ENCODE assay signal across 16 cellular contexts in genomic region chr7:1907751-1908365, GRCh38.
DNase-seq lines count a peak whose midpoint lies in the region; ATAC-seq and TF ChIP-seq lines count a peak whose summit lies in the region.
"Had no signal": no experiment of that assay in that cellular context is flagged by ENCODE, and none has a peak within 500 bp of the region (broad histone marks: within the 10 kb centered on the region; RNA-seq: fewer than 3 reads in every experiment).

No MANE protein-coding gene starts in this region.

- no peak for DNase-seq in activated T-cell treated with anti-CD3 and anti-CD28 coated beads, Interleukin-2, amount 50 U/mL, for 24 hours
- DNase-seq in activated T-cell treated with anti-CD3 and anti-CD28 coated beads, Interleukin-2, amount 50 U/mL, for 72 hours, result no peak
- DNase-seq in CD14-positive monocyte (ENCODE audit: low spot score) (no peak), lower lobe of right lung (peak; percentile 35), progenitor cell of endocrine pancreas (ENCODE audit: low spot score, unreplicated experiment) (no peak), DMS53 treated with DMSO at 0.1 percent for 48 hours (lab: John Stamatoyannopoulos, UW; ENCODE audit: unreplicated experiment) (no peak), NCI-H526 treated with DMSO at 0.1 percent for 48 hours (lab: John Stamatoyannopoulos, UW) (no peak)
- no peak for DNase-seq in naive thymus-derived CD4-positive, alpha-beta T cell
- DNase-seq: CD8-positive, alpha-beta memory T cell; DMS 273 treated with DMSO at 0.1 percent for 48 hours; DMS53; HCEC 1CT had no signal

- peaks cover 9% of the 10 kb centered on the region for H3K4me1 Mint-ChIP-seq in activated T-cell treated with anti-CD3 and anti-CD28 coated beads, Interleukin-2, amount 50 U/mL, for 24 hours (ENCODE audit: low read depth)
- peaks cover under 1% of the 10 kb centered on the region for H3K4me1 Mint-ChIP-seq in activated T-cell treated with anti-CD3 and anti-CD28 coated beads, Interleukin-2, amount 50 U/mL, for 72 hours (ENCODE audit: low read depth)
- no peaks in the 10 kb centered on the region for H3K4me1 Mint-ChIP-seq in CD14-positive monocyte
- H3K4me1 Mint-ChIP-seq in progenitor cell of endocrine pancreas (ENCODE audit: low read depth), result no peaks in the 10 kb centered on the region
- H3K4me1 Mint-ChIP-seq in naive thymus-derived CD4-positive, alpha-beta T cell, result peaks cover 0 to 24% (median 6%) of the 10 kb centered on the region in 7 donors

- TF ChIP-seq CTCF in CD14-positive monocyte (IDR thresholded peaks at IDR 0.05) (no peak), lower lobe of right lung (IDR thresholded peaks at IDR 0.05) (no peak), progenitor cell of endocrine pancreas (IDR thresholded peaks at IDR 0.05; ENCODE audit: unreplicated experiment) (no peak)

- H3K36me3 Mint-ChIP-seq in activated T-cell treated with anti-CD3 and anti-CD28 coated beads, Interleukin-2, amount 50 U/mL, for 24 hours (ENCODE audit: low read depth), result peaks cover 16% of the 10 kb centered on the region
- no peaks in the 10 kb centered on the region for H3K36me3 Mint-ChIP-seq in activated T-cell treated with anti-CD3 and anti-CD28 coated beads, Interleukin-2, amount 50 U/mL, for 72 hours (ENCODE audit: insufficient read depth in 2 of 2)
- H3K36me3 Mint-ChIP-seq in CD14-positive monocyte (peaks cover 18% of the 10 kb centered on the region in 2 donors), progenitor cell of endocrine pancreas (ENCODE audit: insufficient read depth) (no peaks in the 10 kb centered on the region)
- peaks cover 0 to 4% (median 0%) of the 10 kb centered on the region in 5 donors for H3K36me3 Mint-ChIP-seq in naive thymus-derived CD4-positive, alpha-beta T cell

- no peak for ATAC-seq in activated T-cell treated with anti-CD3 and anti-CD28 coated beads, Interleukin-2, amount 50 U/mL, for 72 hours (replicated peaks in 1 of 2)
- ATAC-seq in lower lobe of right lung, result peak in 1 of 2 donors; percentile 15
- no peak for ATAC-seq in naive thymus-derived CD4-positive, alpha-beta T cell
- ATAC-seq: A549, GM23338 had no signal

- intact Hi-C loops in CD14-positive monocyte (cut with micrococcal nuclease) (no loop called here), lower lobe of right lung (cut with DNase I) (no loop called here)
- intact Hi-C loops in naive thymus-derived CD4-positive, alpha-beta T cell (cut with micrococcal nuclease), result no loop called here

- no peaks in the 10 kb centered on the region for H3K36me3 ChIP-seq in lower lobe of right lung
- peaks cover 0 to 50% (median 0%) of the 10 kb centered on the region in 3 experiments for H3K36me3 ChIP-seq in naive thymus-derived CD4-positive, alpha-beta T cell (ENCODE audit: control insufficient read depth in 2 of 3, insufficient read depth in 3 of 3, low read length in 3 of 3)

- no peaks in the 10 kb centered on the region for H3K9me3 ChIP-seq in lower lobe of right lung
- H3K9me3 ChIP-seq in naive thymus-derived CD4-positive, alpha-beta T cell (ENCODE audit: control insufficient read depth in 2 of 3, low read length in 3 of 3), result no peaks in the 10 kb centered on the region
- H3K9me3 ChIP-seq: A549, BLaER1 had no signal

- no peak overlapping the region for H3K4me3 Mint-ChIP-seq in activated T-cell treated with anti-CD3 and anti-CD28 coated beads, Interleukin-2, amount 50 U/mL, for 24 hours
- H3K4me3 Mint-ChIP-seq in activated T-cell treated with anti-CD3 and anti-CD28 coated beads, Interleukin-2, amount 50 U/mL, for 72 hours, result no peak overlapping the region
- no peak overlapping the region for H3K4me3 Mint-ChIP-seq in CD14-positive monocyte
- no peak overlapping the region for H3K4me3 Mint-ChIP-seq in progenitor cell of endocrine pancreas (ENCODE audit: low read depth)
- H3K4me3 Mint-ChIP-seq in naive thymus-derived CD4-positive, alpha-beta T cell, result no peak overlapping the region
- H3K4me3 Mint-ChIP-seq: GM23338 had no signal

- POLR2A ChIA-PET in naive thymus-derived CD4-positive, alpha-beta T cell (lab: Charles Lee), result no interaction called here

- CTCF ChIA-PET in naive thymus-derived CD4-positive, alpha-beta T cell (lab: Charles Lee), result no interaction called here

- no peak overlapping the region for H3K4me3 ChIP-seq in lower lobe of right lung
- H3K4me3 ChIP-seq in naive thymus-derived CD4-positive, alpha-beta T cell (ENCODE audit: low read length), result no peak overlapping the region
- H3K4me3 ChIP-seq: A549, BLaER1, GM23338 had no signal

- H3K27me3 ChIP-seq in lower lobe of right lung (ENCODE audit: low read depth), result no peaks in the 10 kb centered on the region
- no peaks in the 10 kb centered on the region for H3K27me3 ChIP-seq in naive thymus-derived CD4-positive, alpha-beta T cell (ENCODE audit: control insufficient read depth in 2 of 2, insufficient read depth in 2 of 2, low read length in 2 of 2)
- H3K27me3 ChIP-seq: BLaER1 had no signal

- H3K27me3 Mint-ChIP-seq in activated T-cell treated with anti-CD3 and anti-CD28 coated beads, Interleukin-2, amount 50 U/mL, for 24 hours, result no peaks in the 10 kb centered on the region
- H3K27me3 Mint-ChIP-seq in activated T-cell treated with anti-CD3 and anti-CD28 coated beads, Interleukin-2, amount 50 U/mL, for 72 hours (ENCODE audit: low read depth), result no peaks in the 10 kb centered on the region
- H3K27me3 Mint-ChIP-seq in CD14-positive monocyte (ENCODE audit: low read depth in 3 of 3) (no peaks in the 10 kb centered on the region), progenitor cell of endocrine pancreas (no peaks in the 10 kb centered on the region)
- no peaks in the 10 kb centered on the region for H3K27me3 Mint-ChIP-seq in naive thymus-derived CD4-positive, alpha-beta T cell
- H3K27me3 Mint-ChIP-seq: CD8-positive, alpha-beta memory T cell had no signal

- peak overlapping the region; percentile 14 for H3K27ac Mint-ChIP-seq in activated T-cell treated with anti-CD3 and anti-CD28 coated beads, Interleukin-2, amount 50 U/mL, for 24 hours
- no peak overlapping the region for H3K27ac Mint-ChIP-seq in activated T-cell treated with anti-CD3 and anti-CD28 coated beads, Interleukin-2, amount 50 U/mL, for 72 hours
- peak overlapping the region in 4 of 7 donors; percentile 26 to 80 (median 59) for H3K27ac Mint-ChIP-seq in CD14-positive monocyte
- H3K27ac Mint-ChIP-seq in progenitor cell of endocrine pancreas, result peak overlapping the region; percentile 76
- peak overlapping the region in 2 of 9 donors; percentile 45 to 74 for H3K27ac Mint-ChIP-seq in naive thymus-derived CD4-positive, alpha-beta T cell
- H3K27ac Mint-ChIP-seq: GM23338 had no signal

- H3K9me3 Mint-ChIP-seq in activated T-cell treated with anti-CD3 and anti-CD28 coated beads, Interleukin-2, amount 50 U/mL, for 24 hours, result no peaks in the 10 kb centered on the region
- H3K9me3 Mint-ChIP-seq in activated T-cell treated with anti-CD3 and anti-CD28 coated beads, Interleukin-2, amount 50 U/mL, for 72 hours, result no peaks in the 10 kb centered on the region
- H3K9me3 Mint-ChIP-seq in CD14-positive monocyte, result no peaks in the 10 kb centered on the region
- H3K9me3 Mint-ChIP-seq in progenitor cell of endocrine pancreas (ENCODE audit: low read depth), result no peaks in the 10 kb centered on the region
- H3K9me3 Mint-ChIP-seq in naive thymus-derived CD4-positive, alpha-beta T cell, result no peaks in the 10 kb centered on the region
- H3K9me3 Mint-ChIP-seq: CD8-positive, alpha-beta memory T cell; GM23338 had no signal

- H3K4me1 ChIP-seq in lower lobe of right lung, result no peaks in the 10 kb centered on the region
- no peaks in the 10 kb centered on the region for H3K4me1 ChIP-seq in naive thymus-derived CD4-positive, alpha-beta T cell (ENCODE audit: control insufficient read depth in 2 of 2, insufficient read depth in 2 of 2, low read length in 2 of 2)
- H3K4me1 ChIP-seq: A549 had no signal

- no peak overlapping the region for H3K27ac ChIP-seq in lower lobe of right lung
- H3K27ac ChIP-seq in naive thymus-derived CD4-positive, alpha-beta T cell (ENCODE audit: low read depth, low read length), result no peak overlapping the region
- H3K27ac ChIP-seq: 22Rv1, A549, BLaER1 had no signal
